1 cellular context compared by ENCODE assay signal in genomic region chr2:102708847-102709559, GRCh38.
A peak's percentile ranks its signal among the peaks of the same experiment; 100 is the strongest.
TF ChIP-seq lines count a peak whose summit lies in the region.

No MANE protein-coding gene starts in this region.

TF ChIP-seq in HepG2, 621 proteins besides CTCF, POLR2A, EP300 and RAD21 (continued from another document):
- TF ChIP-seq ARID4A (CRISPR knock-in tag; IDR thresholded peaks at IDR 0.05; ENCODE audit: borderline replicate concordance) = peak; percentile 12; the same call in 1 of the 2 replicates
- no peak for TF ChIP-seq NFATC3 (CRISPR knock-in tag; IDR thresholded peaks at IDR 0.05)
- TF ChIP-seq GZF1 (CRISPR knock-in tag; IDR thresholded peaks at IDR 0.05) = no peak
- TF ChIP-seq SMC3 (IDR thresholded peaks at IDR 0.05; ENCODE audit: low read length) = no peak
- no peak for TF ChIP-seq DBP (CRISPR knock-in tag; IDR thresholded peaks at IDR 0.05; ENCODE audit: not compliant biosample characterization)
- no peak for TF ChIP-seq RAD51 (IDR thresholded peaks at IDR 0.05; ENCODE audit: borderline replicate concordance)
- no peak for TF ChIP-seq HOXA5 (CRISPR knock-in tag; IDR thresholded peaks at IDR 0.05)
- no peak for TF ChIP-seq ZNF263 (CRISPR knock-in tag; IDR thresholded peaks at IDR 0.05)
- peak; percentile 55; the same call in 1 of the 2 replicates for TF ChIP-seq ZNF770 (CRISPR knock-in tag; IDR thresholded peaks at IDR 0.05)
- peak; percentile 23 for TF ChIP-seq XRCC5 (optimal IDR thresholded peaks at IDR 0.05; ENCODE audit: low read length)
- peak; percentile 29; the same call in 1 of the 2 replicates for TF ChIP-seq AHDC1 (CRISPR knock-in tag; IDR thresholded peaks at IDR 0.05; ENCODE audit: borderline replicate concordance)
- peak; percentile 47; the same call in 1 of the 2 replicates for TF ChIP-seq JUN (CRISPR knock-in tag; IDR thresholded peaks at IDR 0.05)
- TF ChIP-seq HDAC1 (CRISPR knock-in tag; IDR thresholded peaks at IDR 0.05) = 0 out of 2 replicates have a peak, but pooled peaks have one; percentile 16
- peak; percentile 63; the same call in 1 of the 2 replicates for TF ChIP-seq FOSL1 (CRISPR knock-in tag; IDR thresholded peaks at IDR 0.05; ENCODE audit: borderline replicate concordance)
- no peak for TF ChIP-seq PRMT3 (CRISPR knock-in tag; IDR thresholded peaks at IDR 0.05; ENCODE audit: borderline replicate concordance, low read depth)
- TF ChIP-seq SALL1 (CRISPR knock-in tag; IDR thresholded peaks at IDR 0.05) = peak; percentile 44; the same call in 1 of the 2 replicates
- no peak for TF ChIP-seq ARNT (IDR thresholded peaks at IDR 0.05)
- TF ChIP-seq MAZ (IDR thresholded peaks at IDR 0.05; ENCODE audit: borderline replicate concordance, low read depth, low read length) = no peak
- TF ChIP-seq MAZ (CRISPR knock-in tag; IDR thresholded peaks at IDR 0.05; ENCODE audit: low read depth) = no peak
- TF ChIP-seq ZNF841 (CRISPR knock-in tag; IDR thresholded peaks at IDR 0.05; ENCODE audit: borderline replicate concordance) = no peak
- TF ChIP-seq ZBTB8A (CRISPR knock-in tag; IDR thresholded peaks at IDR 0.05; ENCODE audit: borderline replicate concordance, low read depth) = no peak
- TF ChIP-seq ZNF235 (CRISPR knock-in tag; IDR thresholded peaks at IDR 0.05; ENCODE audit: borderline replicate concordance) = no peak
